In the genomic region with DNA sequence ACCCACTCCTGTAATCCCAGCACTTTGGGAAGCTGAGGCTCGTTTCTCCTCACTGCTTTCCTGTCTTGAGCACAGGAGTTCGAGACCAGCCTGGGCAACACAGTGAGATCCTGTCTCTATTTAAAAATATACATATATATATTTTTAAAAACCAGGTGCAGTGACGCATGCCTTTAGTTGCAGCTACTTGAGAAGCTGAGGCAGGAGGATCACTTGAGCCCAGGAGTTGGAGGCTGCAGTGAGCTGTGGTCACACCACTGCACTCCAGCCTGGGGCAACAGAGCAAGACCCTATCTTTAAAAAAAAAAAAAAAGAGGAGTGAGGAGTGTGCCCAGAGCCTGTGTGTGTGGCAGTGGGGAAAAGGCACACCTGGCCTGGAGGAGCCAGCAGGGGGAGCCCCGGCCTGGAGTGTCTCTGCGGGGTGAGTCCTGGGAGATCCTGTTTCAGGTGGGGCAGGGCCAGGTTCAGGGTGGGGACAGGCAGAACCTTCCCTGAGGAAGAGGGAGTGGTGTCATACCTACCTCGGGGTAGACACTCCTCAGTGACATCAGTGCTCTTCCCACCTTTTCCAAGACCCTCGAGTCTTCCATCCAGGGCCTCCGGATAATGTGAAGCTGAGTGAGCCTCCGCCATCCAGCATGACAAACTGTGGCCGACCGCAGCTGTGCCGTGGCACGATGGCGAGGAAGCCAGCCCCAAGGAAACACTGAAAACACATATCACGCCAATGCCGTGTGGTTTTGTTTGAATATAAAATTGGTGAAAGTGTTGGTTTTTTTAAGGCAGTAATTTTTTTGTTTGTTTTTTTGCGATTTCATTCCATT, we compare ENCODE assay signal across 1 cellular context.
TF ChIP-seq lines count a peak whose summit lies in the region.

No MANE protein-coding gene starts in this region.

TF ChIP-seq in GM12878, 131 proteins besides CTCF, POLR2A, EP300 and RAD21:
- TF ChIP-seq, protein P1, sequence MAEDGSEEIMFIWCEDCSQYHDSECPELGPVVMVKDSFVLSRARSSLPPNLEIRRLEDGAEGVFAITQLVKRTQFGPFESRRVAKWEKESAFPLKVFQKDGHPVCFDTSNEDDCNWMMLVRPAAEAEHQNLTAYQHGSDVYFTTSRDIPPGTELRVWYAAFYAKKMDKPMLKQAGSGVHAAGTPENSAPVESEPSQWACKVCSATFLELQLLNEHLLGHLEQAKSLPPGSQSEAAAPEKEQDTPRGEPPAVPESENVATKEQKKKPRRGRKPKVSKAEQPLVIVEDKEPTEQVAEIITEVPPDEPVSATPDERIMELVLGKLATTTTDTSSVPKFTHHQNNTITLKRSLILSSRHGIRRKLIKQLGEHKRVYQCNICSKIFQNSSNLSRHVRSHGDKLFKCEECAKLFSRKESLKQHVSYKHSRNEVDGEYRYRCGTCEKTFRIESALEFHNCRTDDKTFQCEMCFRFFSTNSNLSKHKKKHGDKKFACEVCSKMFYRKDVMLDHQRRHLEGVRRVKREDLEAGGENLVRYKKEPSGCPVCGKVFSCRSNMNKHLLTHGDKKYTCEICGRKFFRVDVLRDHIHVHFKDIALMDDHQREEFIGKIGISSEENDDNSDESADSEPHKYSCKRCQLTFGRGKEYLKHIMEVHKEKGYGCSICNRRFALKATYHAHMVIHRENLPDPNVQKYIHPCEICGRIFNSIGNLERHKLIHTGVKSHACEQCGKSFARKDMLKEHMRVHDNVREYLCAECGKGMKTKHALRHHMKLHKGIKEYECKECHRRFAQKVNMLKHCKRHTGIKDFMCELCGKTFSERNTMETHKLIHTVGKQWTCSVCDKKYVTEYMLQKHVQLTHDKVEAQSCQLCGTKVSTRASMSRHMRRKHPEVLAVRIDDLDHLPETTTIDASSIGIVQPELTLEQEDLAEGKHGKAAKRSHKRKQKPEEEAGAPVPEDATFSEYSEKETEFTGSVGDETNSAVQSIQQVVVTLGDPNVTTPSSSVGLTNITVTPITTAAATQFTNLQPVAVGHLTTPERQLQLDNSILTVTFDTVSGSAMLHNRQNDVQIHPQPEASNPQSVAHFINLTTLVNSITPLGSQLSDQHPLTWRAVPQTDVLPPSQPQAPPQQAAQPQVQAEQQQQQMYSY (CRISPR knock-in tag; IDR thresholded peaks at IDR 0.05) = no peak
- TF ChIP-seq SMC3 (IDR thresholded peaks at IDR 0.05; ENCODE audit: borderline replicate concordance, low read length) = peak; percentile 66
TF ChIP-seq in GM12878: peak in this region for 1.
